Comparison of ENCODE assay signal across 16 cellular contexts in genomic region chr2:130368786-130369185, GRCh38. TPM values are rescaled to one million over a fixed set of nuclear protein-coding genes. Genes with fewer than 3 reads are reported as not detected.
DNase-seq lines count a peak whose midpoint lies in the region; ATAC-seq and TF ChIP-seq lines count a peak whose summit lies in the region.
"Had no signal": no experiment of that assay in that cellular context is flagged by ENCODE, and none has a peak within 500 bp of the region (broad histone marks: within the 10 kb centered on the region; RNA-seq: fewer than 3 reads in every experiment).

No MANE protein-coding gene starts in this region.

- peaks cover 42% of the 10 kb centered on the region for H3K79me2 ChIP-seq in Karpas-422 (ENCODE audit: low read length)

- TF ChIP-seq POLR2A in stomach (IDR thresholded peaks at IDR 0.05): no peak

- no peak overlapping the region for H2AFZ ChIP-seq in Karpas-422 (ENCODE audit: low read length)

- no peaks in the 10 kb centered on the region for H3K27me3 ChIP-seq in Karpas-422 (ENCODE audit: low read length)
- H3K27me3 ChIP-seq in neutrophil: no peaks in the 10 kb centered on the region
- no peaks in the 10 kb centered on the region for H3K27me3 ChIP-seq in stomach
- H3K27me3 ChIP-seq: BE2C had no signal

- no peaks in the 10 kb centered on the region for H3K9me2 ChIP-seq in Karpas-422 (replicated peaks; ENCODE audit: insufficient read depth, low read length)

- no peak for TF ChIP-seq CTCF in CD14-positive monocyte (IDR thresholded peaks at IDR 0.05)
- TF ChIP-seq CTCF in neutrophil (IDR thresholded peaks at IDR 0.05): no peak
- TF ChIP-seq CTCF in stomach (IDR thresholded peaks at IDR 0.05): no peak

- H3K9me3 ChIP-seq in Karpas-422 (ENCODE audit: low read length): no peaks in the 10 kb centered on the region
- H3K9me3 ChIP-seq in T-helper 17 cell (ENCODE audit: control insufficient read depth, low read length, poor library complexity, severe bottlenecking): no peaks in the 10 kb centered on the region
- H3K9me3 ChIP-seq in neutrophil: no peaks in the 10 kb centered on the region
- H3K9me3 ChIP-seq in stomach: no peaks in the 10 kb centered on the region
- H3K9me3 ChIP-seq: BE2C, Caco-2 had no signal

- peaks cover 59% of the 10 kb centered on the region for H3K4me1 Mint-ChIP-seq in CD14-positive monocyte
- peaks cover 29% of the 10 kb centered on the region for H3K4me1 Mint-ChIP-seq in T-helper 17 cell

- intact Hi-C loops in CD14-positive monocyte (cut with micrococcal nuclease) (no loop called here), stomach (cut with DNase I; ENCODE audit: low total_unique reads) (no loop called here)

- H3K27ac Mint-ChIP-seq in CD14-positive monocyte (peak overlapping the region in 6 of 7 donors; percentile 58 to 80 (median 76)), T-helper 17 cell (peak overlapping the region; percentile 97)

- H3K27me3 Mint-ChIP-seq in CD14-positive monocyte (ENCODE audit: low read depth in 3 of 3) (peaks cover 0 to 4% (median 2%) of the 10 kb centered on the region in 3 donors), T-helper 17 cell (no peaks in the 10 kb centered on the region)
- H3K27me3 Mint-ChIP-seq: CD8-positive, alpha-beta memory T cell had no signal

- peaks cover 29 to 44% of the 10 kb centered on the region in 2 donors for H3K36me3 Mint-ChIP-seq in CD14-positive monocyte
- peaks cover 5% of the 10 kb centered on the region for H3K36me3 Mint-ChIP-seq in T-helper 17 cell (ENCODE audit: low read depth)

- H3K4me2 ChIP-seq in Karpas-422 (ENCODE audit: low read depth, low read length, poor library complexity, severe bottlenecking): peak overlapping the region; percentile 91

- ATAC-seq in T-helper 17 cell (no peak), HG02884 (IDR thresholded peaks at IDR 0.05; ENCODE audit: unreplicated experiment) (no peak)
- ATAC-seq: K562 had no signal

- H3K4me3 Mint-ChIP-seq in CD14-positive monocyte (no peak overlapping the region), T-helper 17 cell (no peak overlapping the region)
- H3K4me3 Mint-ChIP-seq: CD8-positive, alpha-beta memory T cell had no signal

- WGBS in stomach, 5 donors: 90 to 97% (median 93%) methylated on average over 5 of the region's 5 CpGs

- DNase-seq in CD14-positive monocyte (ENCODE audit: low spot score): no peak
- peak; percentile 55 for DNase-seq in Karpas-422
- DNase-seq in T-helper 17 cell: no peak
- no peak for DNase-seq in medulla oblongata (ENCODE audit: extremely low spot score)
- DNase-seq in stomach: no peak
- DNase-seq in HuH-7.5 (ENCODE audit: low spot score): no peak
- DNase-seq: BE2C; Caco-2; CD8-positive, alpha-beta memory T cell; DND-41; GF-D8 had no signal

- H3K4me1 ChIP-seq in Karpas-422 (ENCODE audit: low read length) (peaks cover 65% of the 10 kb centered on the region), neutrophil (ENCODE audit: control insufficient read depth in 1 of 2, insufficient read depth in 1 of 2, low read depth in 1 of 2, low read length in 1 of 2) (peaks cover 67 to 74% of the 10 kb centered on the region in 2 experiments), stomach (peaks cover 15 to 36% (median 34%) of the 10 kb centered on the region in 4 donors)
- H3K4me1 ChIP-seq: BE2C had no signal

- peak overlapping the region; percentile 98 for H3K9ac ChIP-seq in Karpas-422 (ENCODE audit: low read length)

- H3K4me3 ChIP-seq in Karpas-422 (ENCODE audit: low read length) (no peak overlapping the region; the same call in 1 of the 2 replicates), neutrophil (ENCODE audit: low read depth in 1 of 2, low read length in 1 of 2) (no peak overlapping the region), stomach (no peak overlapping the region)
- H3K4me3 ChIP-seq: K562 had no signal

- peaks cover 0 to 3% (median 0%) of the 10 kb centered on the region in 7 donors for H3K9me3 Mint-ChIP-seq in CD14-positive monocyte
- H3K9me3 Mint-ChIP-seq: CD8-positive, alpha-beta memory T cell had no signal

- H4K20me1 ChIP-seq in Karpas-422 (ENCODE audit: insufficient read depth, low read depth, low read length): no peaks in the 10 kb centered on the region

- no peak for TF ChIP-seq EP300 in stomach (IDR thresholded peaks at IDR 0.05)

- H3K36me3 ChIP-seq in Karpas-422 (ENCODE audit: insufficient read depth, low read length) (peaks cover 13% of the 10 kb centered on the region), neutrophil (peaks cover 6% of the 10 kb centered on the region), stomach (peaks cover 0 to 12% (median 9%) of the 10 kb centered on the region in 4 donors)
- H3K36me3 ChIP-seq: BE2C had no signal

- H3K27ac ChIP-seq in Karpas-422 (ENCODE audit: low read length) (peak overlapping the region; percentile 93), neutrophil (peak overlapping the region; percentile 91), stomach (no peak overlapping the region)
- H3K27ac ChIP-seq: C4-2B, HL-60 had no signal

RNA-seq across cellular contexts. Expression of gene PTPN18, which starts 12.9 kb away (rescaled TPM):
- polyA plus RNA-seq in CD14-positive monocyte (100 to 1,000 TPM in 1 of 2 donors, 10 to 100 TPM in 1; 72.2 to 102 TPM), stomach (10 to 100 TPM; 37.0 to 54.3 (median 42.8) TPM)
- 229 and 264 TPM in 2 replicates for total RNA-seq in Karpas-422 (2014; rRNA removed; shearing (Covaris generic); ENCODE audit: low replicate concordance)
- total RNA-seq in T-helper 17 cell (100 to 1,000 TPM in 1 of 2 donors, 10 to 100 TPM in 1; 53.2 to 102 TPM), stomach (100 to 1,000 TPM in 2 of 5 donors, 10 to 100 TPM in 3; 38.6 to 177 (median 92.6) TPM)

RNA-seq across cellular contexts. Expression of gene IMP4, which starts 26.1 kb away (rescaled TPM):
- polyA plus RNA-seq in CD14-positive monocyte: 10 to 100 TPM; 57.6 to 58.5 TPM
- 233 and 379 TPM in 2 replicates for total RNA-seq in Karpas-422 (2014; rRNA removed; shearing (Covaris generic); ENCODE audit: low replicate concordance)
- 10 to 100 TPM; 59.3 to 65.6 TPM for total RNA-seq in T-helper 17 cell
- 10 to 100 TPM; 14.2 to 88.7 (median 43.7) TPM for total RNA-seq in stomach
- 100 to 1,000 TPM in 1 of 3 donors, 10 to 100 TPM in 2; 84.4 to 128 (median 85.5) TPM for polyA plus RNA-seq in stomach

Comparison
In these comparisons a context has a peak if more than half of its experiments do, and no peak if none do; other contexts are left out.
1. H3K27ac ChIP-seq: peak in Karpas-422 (single experiment) and neutrophil (single experiment); none in stomach (0 of 5).